Comparison of ENCODE assay signal across 1 cellular context in the genomic region with DNA sequence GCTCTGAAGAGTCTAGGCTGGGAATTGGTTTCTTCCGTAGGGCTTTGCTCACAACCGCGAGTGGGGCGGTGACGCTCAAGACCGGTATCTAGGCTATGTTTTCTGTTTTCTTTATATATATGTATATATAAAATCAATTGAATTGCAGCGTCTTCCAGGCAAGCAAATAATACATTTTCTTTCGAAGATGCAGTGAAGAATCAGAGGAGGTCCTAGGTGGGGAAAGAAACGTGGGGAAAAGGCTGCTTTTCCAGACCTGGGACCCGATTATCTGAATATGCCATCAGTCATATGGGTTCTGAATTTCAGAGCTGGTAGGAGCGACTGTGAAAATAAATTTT.
TF ChIP-seq lines count a peak whose summit lies in the region.

No MANE protein-coding gene starts in this region.

TF ChIP-seq in HCT116, 20 proteins besides CTCF, POLR2A, EP300 and RAD21 (continued from another document):
- TF ChIP-seq POLR2AphosphoS5 (IDR thresholded peaks at IDR 0.05; ENCODE audit: low read depth, low read length) (no peak), ZFX (IDR thresholded peaks at IDR 0.05) (no peak), EZH2phosphoT487 (IDR thresholded peaks at IDR 0.05; ENCODE audit: borderline replicate concordance) (no peak), ZNF274 (IDR thresholded peaks at IDR 0.05; ENCODE audit: low read depth, low read length) (no peak), SP1 (IDR thresholded peaks at IDR 0.05; ENCODE audit: low read depth) (no peak)
- TF ChIP-seq, protein P1, sequence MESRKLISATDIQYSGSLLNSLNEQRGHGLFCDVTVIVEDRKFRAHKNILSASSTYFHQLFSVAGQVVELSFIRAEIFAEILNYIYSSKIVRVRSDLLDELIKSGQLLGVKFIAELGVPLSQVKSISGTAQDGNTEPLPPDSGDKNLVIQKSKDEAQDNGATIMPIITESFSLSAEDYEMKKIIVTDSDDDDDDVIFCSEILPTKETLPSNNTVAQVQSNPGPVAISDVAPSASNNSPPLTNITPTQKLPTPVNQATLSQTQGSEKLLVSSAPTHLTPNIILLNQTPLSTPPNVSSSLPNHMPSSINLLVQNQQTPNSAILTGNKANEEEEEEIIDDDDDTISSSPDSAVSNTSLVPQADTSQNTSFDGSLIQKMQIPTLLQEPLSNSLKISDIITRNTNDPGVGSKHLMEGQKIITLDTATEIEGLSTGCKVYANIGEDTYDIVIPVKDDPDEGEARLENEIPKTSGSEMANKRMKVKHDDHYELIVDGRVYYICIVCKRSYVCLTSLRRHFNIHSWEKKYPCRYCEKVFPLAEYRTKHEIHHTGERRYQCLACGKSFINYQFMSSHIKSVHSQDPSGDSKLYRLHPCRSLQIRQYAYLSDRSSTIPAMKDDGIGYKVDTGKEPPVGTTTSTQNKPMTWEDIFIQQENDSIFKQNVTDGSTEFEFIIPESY (IDR thresholded peaks at IDR 0.05; ENCODE audit: extremely low read depth, insufficient replicate concordance, low read length) = no peak
- TF ChIP-seq, protein P2, sequence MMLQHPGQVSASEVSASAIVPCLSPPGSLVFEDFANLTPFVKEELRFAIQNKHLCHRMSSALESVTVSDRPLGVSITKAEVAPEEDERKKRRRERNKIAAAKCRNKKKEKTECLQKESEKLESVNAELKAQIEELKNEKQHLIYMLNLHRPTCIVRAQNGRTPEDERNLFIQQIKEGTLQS (IDR thresholded peaks at IDR 0.05) = no peak
